Comparison of ENCODE assay signal across 35 cellular contexts in the genomic region with DNA sequence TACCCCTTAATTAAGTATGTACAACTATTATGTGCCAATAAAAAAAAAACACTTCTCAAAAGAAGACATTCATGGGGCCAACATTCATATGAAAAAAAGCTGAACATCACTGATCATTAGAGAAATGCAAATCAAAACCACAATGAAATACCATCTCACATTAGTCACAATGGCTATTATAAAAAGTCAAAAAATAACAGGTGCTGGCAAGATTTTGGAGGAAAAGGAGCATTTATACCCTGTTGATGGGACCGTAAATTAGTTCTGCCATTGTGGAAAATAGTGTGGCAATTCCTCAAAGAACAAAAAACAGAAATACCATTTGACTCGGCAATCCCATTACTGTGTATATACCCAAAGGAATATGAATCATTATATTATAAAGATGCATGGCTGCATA.
"Had no signal": no experiment of that assay in that cellular context is flagged by ENCODE, and none has a peak within 500 bp of the region (broad histone marks: within the 10 kb centered on the region; RNA-seq: fewer than 3 reads in every experiment).

No MANE protein-coding gene starts in this region.

- H3K27ac ChIP-seq: KMS-11 had no signal

- H3K36me3 ChIP-seq: MG63 had no signal

- H3K4me2 ChIP-seq: KMS-11 had no signal

- H3K9ac ChIP-seq: KMS-11 had no signal

- DNase-seq: Karpas-422, Kasumi-1, KG1, MG63, MM.1S, MV-4-11, NCI-H1048, NCI-H1092, NCI-H1092 treated with DMSO at 0.1 percent for 48 hours, NCI-H1105, NCI-H1105 treated with DMSO at 0.1 percent for 48 hours, NCI-H1417, NCI-H1417 treated with DMSO at 0.1 percent for 48 hours, NCI-H1436, NCI-H1436 treated with DMSO at 0.1 percent for 48 hours, NCI-H146, NCI-H1694, NCI-H1694 treated with DMSO at 0.1 percent for 48 hours, NCI-H187, NCI-H187 treated with DMSO at 0.1 percent for 48 hours, NCI-H1930, NCI-H2029, NCI-H2029 treated with DMSO at 0.1 percent for 48 hours, NCI-H2081, NCI-H2081 treated with DMSO at 0.1 percent for 48 hours, NCI-H2107, NCI-H2171, NCI-H2171 treated with DMSO at 0.1 percent for 48 hours, NCI-H2227 treated with DMSO at 0.1 percent for 48 hours, NCI-H226, NCI-H345, NCI-H446, NCI-H446 treated with DMSO at 0.1 percent for 48 hours, NCI-H510A had no signal

- H3K4me3 ChIP-seq: MG63 had no signal

- H3K27me3 ChIP-seq: MG63 had no signal

- H3K9me3 ChIP-seq: MG63 had no signal
